ENCODE assay signal across 19 cellular contexts in genomic region chr11:5345831-5346230, GRCh38. TPM values are rescaled to one million over a fixed set of nuclear protein-coding genes. Genes with fewer than 3 reads are reported as not detected.
DNase-seq lines count a peak whose midpoint lies in the region; ATAC-seq, FAIRE-seq and TF ChIP-seq lines count a peak whose summit lies in the region.
"Had no signal": no experiment of that assay in that cellular context is flagged by ENCODE, and none has a peak within 500 bp of the region (broad histone marks: within the 10 kb centered on the region; RNA-seq: fewer than 3 reads in every experiment).

No MANE protein-coding gene starts in this region.

- H3K9me3 ChIP-seq in fibroblast of lung (ENCODE audit: control insufficient read depth, insufficient read depth, low read depth, low read length): no peaks in the 10 kb centered on the region
- H3K9me3 ChIP-seq in osteoblast (ENCODE audit: low read depth, low read length): no peaks in the 10 kb centered on the region
- H3K9me3 ChIP-seq in naive thymus-derived CD4-positive, alpha-beta T cell (ENCODE audit: control insufficient read depth in 2 of 3, low read length in 3 of 3): no peaks in the 10 kb centered on the region
- H3K9me3 ChIP-seq: BLaER1, Caco-2 had no signal

- DNase-seq in H54 (ENCODE audit: insufficient read length, low spot score) (no peak), amniotic epithelial cell (ENCODE audit: low read depth) (peak; percentile 72), fibroblast of lung (ENCODE audit: low read depth in 2 of 2) (peak in 1 of 2 donors; percentile 36), osteoblast (ENCODE audit: insufficient read length, low spot score, missing footprints) (no peak)
- DNase-seq in naive thymus-derived CD4-positive, alpha-beta T cell: no peak
- no peak for DNase-seq in activated T-cell treated with anti-CD3 and anti-CD28 coated beads, Interleukin-2, amount 50 U/mL, for 24 hours
- DNase-seq: AML-193; Caco-2; CD8-positive, alpha-beta memory T cell; DND-41; GDM1; HCEC 1CT had no signal

- H2AFZ ChIP-seq in fibroblast of lung (ENCODE audit: low read length): peak overlapping the region; percentile 49
- peak overlapping the region; percentile 62 for H2AFZ ChIP-seq in osteoblast (ENCODE audit: low read length)

- H3K9me3 Mint-ChIP-seq in naive thymus-derived CD4-positive, alpha-beta T cell: no peaks in the 10 kb centered on the region
- H3K9me3 Mint-ChIP-seq in activated T-cell treated with anti-CD3 and anti-CD28 coated beads, Interleukin-2, amount 50 U/mL, for 24 hours: no peaks in the 10 kb centered on the region

- H3K4me2 ChIP-seq in fibroblast of lung (ENCODE audit: extremely low read depth, insufficient read depth, low read length) (no peak overlapping the region), osteoblast (ENCODE audit: insufficient read depth, low read length) (no peak overlapping the region)
- H3K4me2 ChIP-seq: BLaER1 had no signal

- H3K4me1 Mint-ChIP-seq in naive thymus-derived CD4-positive, alpha-beta T cell: no peaks in the 10 kb centered on the region
- H3K4me1 Mint-ChIP-seq in activated T-cell treated with anti-CD3 and anti-CD28 coated beads, Interleukin-2, amount 50 U/mL, for 24 hours (ENCODE audit: low read depth): no peaks in the 10 kb centered on the region
- H3K4me1 Mint-ChIP-seq: CD8-positive, alpha-beta memory T cell had no signal

- H3K79me2 ChIP-seq in fibroblast of lung (ENCODE audit: control insufficient read depth, insufficient read depth, low read length): no peaks in the 10 kb centered on the region
- no peaks in the 10 kb centered on the region for H3K79me2 ChIP-seq in osteoblast (ENCODE audit: insufficient read depth, low read length)

- TF ChIP-seq POLR2A in H54 (IDR thresholded peaks at IDR 0.05; ENCODE audit: low read depth, low read length): no peak

- TF ChIP-seq CTCF in fibroblast of lung (conservative IDR thresholded peaks at IDR 0.05 in 1 of 2, IDR thresholded peaks at IDR 0.05 in 1 of 2; ENCODE audit: low read depth in 1 of 2, low read length in 2 of 2) (no peak), osteoblast (IDR thresholded peaks at IDR 0.05; ENCODE audit: extremely low read depth, low read depth, low read length) (no peak)

- ATAC-seq in naive thymus-derived CD4-positive, alpha-beta T cell: no peak
- no peak for ATAC-seq in GM21723 (IDR thresholded peaks at IDR 0.05; ENCODE audit: unreplicated experiment)
- ATAC-seq: HepG2 had no signal

- H3K4me3 ChIP-seq in fibroblast of lung (replicated peaks in 1 of 4; ENCODE audit: control extremely low read depth in 1 of 4, insufficient read depth in 1 of 4, low read depth in 3 of 4, low read length in 4 of 4): no peak overlapping the region
- no peak overlapping the region for H3K4me3 ChIP-seq in osteoblast (ENCODE audit: insufficient read depth, low read length)
- H3K4me3 ChIP-seq in naive thymus-derived CD4-positive, alpha-beta T cell (ENCODE audit: low read length): no peak overlapping the region
- H3K4me3 ChIP-seq: BLaER1 had no signal

- H3K27ac ChIP-seq in fibroblast of lung (ENCODE audit: insufficient read depth, low read length) (no peak overlapping the region), osteoblast (ENCODE audit: low read depth, low read length) (peak overlapping the region; percentile 40)
- no peak overlapping the region for H3K27ac ChIP-seq in naive thymus-derived CD4-positive, alpha-beta T cell (ENCODE audit: low read depth, low read length)
- H3K27ac ChIP-seq: 22Rv1, BLaER1 had no signal

- no peaks in the 10 kb centered on the region for H3K36me3 Mint-ChIP-seq in naive thymus-derived CD4-positive, alpha-beta T cell
- no peaks in the 10 kb centered on the region for H3K36me3 Mint-ChIP-seq in activated T-cell treated with anti-CD3 and anti-CD28 coated beads, Interleukin-2, amount 50 U/mL, for 24 hours (ENCODE audit: low read depth)
- H3K36me3 Mint-ChIP-seq: CD8-positive, alpha-beta memory T cell had no signal

- no peak overlapping the region for H3K9ac ChIP-seq in fibroblast of lung (ENCODE audit: insufficient read depth, low read length)
- H3K9ac ChIP-seq: BLaER1 had no signal

- intact Hi-C loops in naive thymus-derived CD4-positive, alpha-beta T cell (cut with micrococcal nuclease): no loop called here

- H3K36me3 ChIP-seq in fibroblast of lung (ENCODE audit: control insufficient read depth, insufficient read depth, low read length) (no peaks in the 10 kb centered on the region), osteoblast (ENCODE audit: insufficient read depth, low read length) (no peaks in the 10 kb centered on the region)
- no peaks in the 10 kb centered on the region for H3K36me3 ChIP-seq in naive thymus-derived CD4-positive, alpha-beta T cell (ENCODE audit: control insufficient read depth in 2 of 3, insufficient read depth in 3 of 3, low read length in 3 of 3)
- H3K36me3 ChIP-seq: BLaER1 had no signal

- H3K4me3 Mint-ChIP-seq in naive thymus-derived CD4-positive, alpha-beta T cell: no peak overlapping the region
- H3K4me3 Mint-ChIP-seq in activated T-cell treated with anti-CD3 and anti-CD28 coated beads, Interleukin-2, amount 50 U/mL, for 24 hours: no peak overlapping the region
- H3K4me3 Mint-ChIP-seq: CD8-positive, alpha-beta memory T cell had no signal

- FAIRE-seq in H54 (lab: Jason Lieb, UNC): peak; percentile 89
- FAIRE-seq: H1, HepG2, HTR-8/SVneo had no signal

- no peak overlapping the region for H3K27ac Mint-ChIP-seq in naive thymus-derived CD4-positive, alpha-beta T cell
- H3K27ac Mint-ChIP-seq in activated T-cell treated with anti-CD3 and anti-CD28 coated beads, Interleukin-2, amount 50 U/mL, for 24 hours: no peak overlapping the region
- H3K27ac Mint-ChIP-seq: CD8-positive, alpha-beta memory T cell had no signal

- peaks cover 0 to 11% (median 0%) of the 10 kb centered on the region in 5 donors for H3K27me3 Mint-ChIP-seq in naive thymus-derived CD4-positive, alpha-beta T cell
- peaks cover 2% of the 10 kb centered on the region for H3K27me3 Mint-ChIP-seq in activated T-cell treated with anti-CD3 and anti-CD28 coated beads, Interleukin-2, amount 50 U/mL, for 24 hours

- H3K4me1 ChIP-seq in fibroblast of lung (ENCODE audit: control insufficient read depth, extremely low read depth, insufficient read depth, low read length) (no peaks in the 10 kb centered on the region), osteoblast (ENCODE audit: insufficient read depth, low read length) (peaks cover 29% of the 10 kb centered on the region)
- H3K4me1 ChIP-seq in naive thymus-derived CD4-positive, alpha-beta T cell (ENCODE audit: control insufficient read depth in 2 of 2, insufficient read depth in 2 of 2, low read length in 2 of 2): no peaks in the 10 kb centered on the region
- H3K4me1 ChIP-seq: BLaER1, Caco-2 had no signal

- POLR2A ChIA-PET in naive thymus-derived CD4-positive, alpha-beta T cell (lab: Charles Lee): no interaction called here

- CTCF ChIA-PET in naive thymus-derived CD4-positive, alpha-beta T cell (lab: Charles Lee): no interaction called here

- H4K20me1 ChIP-seq in fibroblast of lung (ENCODE audit: control insufficient read depth, extremely low read depth, insufficient read depth, low read length): no peaks in the 10 kb centered on the region
- no peaks in the 10 kb centered on the region for H4K20me1 ChIP-seq in osteoblast (ENCODE audit: insufficient read depth, low read length)
- H4K20me1 ChIP-seq: BLaER1 had no signal

- H3K27me3 ChIP-seq in fibroblast of lung (ENCODE audit: control insufficient read depth, insufficient read depth, low read length): no peaks in the 10 kb centered on the region
- no peaks in the 10 kb centered on the region for H3K27me3 ChIP-seq in osteoblast (ENCODE audit: insufficient read depth, low read length)
- H3K27me3 ChIP-seq in naive thymus-derived CD4-positive, alpha-beta T cell (ENCODE audit: control insufficient read depth in 2 of 2, insufficient read depth in 2 of 2, low read length in 2 of 2): no peaks in the 10 kb centered on the region
- H3K27me3 ChIP-seq: BLaER1 had no signal

RNA-seq across cellular contexts. Expression of gene OR51B5, which starts 2.5 kb away (rescaled TPM):
- total RNA-seq in fibroblast of lung: 0.17 and 0.26 TPM in 2 replicates
- polyA plus RNA-seq in fibroblast of lung: 0.06 TPM in 1 of 2 replicates, not detected in the other
- polyA plus RNA-seq in fibroblast of lung (2012): 0.12 TPM in 1 of 2 replicates, not detected in the other
- not detected in 2 replicates for polyA minus RNA-seq in fibroblast of lung (ENCODE audit: low replicate concordance)
- total RNA-seq in osteoblast: not detected in 2 replicates
- under 1 TPM in 1 of 5 experiments, not detected in 4; 0.48 TPM for total RNA-seq in naive thymus-derived CD4-positive, alpha-beta T cell
- not detected for polyA plus RNA-seq in naive thymus-derived CD4-positive, alpha-beta T cell
- total RNA-seq: A673; Caco-2; CD8-positive, alpha-beta memory T cell; H1 had no signal
- polyA plus RNA-seq: CD8-positive, alpha-beta memory T cell; H1 had no signal

RNA-seq across cellular contexts. Expression of gene OR51B6, which starts 5.5 kb away (rescaled TPM):
- total RNA-seq in fibroblast of lung: not detected in 2 replicates
- not detected in 2 replicates for polyA plus RNA-seq in fibroblast of lung
- polyA plus RNA-seq in fibroblast of lung (2012): not detected in 2 replicates
- not detected in 2 replicates for polyA minus RNA-seq in fibroblast of lung (ENCODE audit: low replicate concordance)
- not detected in 2 replicates for total RNA-seq in osteoblast
- not detected for total RNA-seq in naive thymus-derived CD4-positive, alpha-beta T cell
- not detected for polyA plus RNA-seq in naive thymus-derived CD4-positive, alpha-beta T cell
- total RNA-seq: A673; Caco-2; CD8-positive, alpha-beta memory T cell; H1; HepG2 had no signal
- polyA plus RNA-seq: CD8-positive, alpha-beta memory T cell; H1; HepG2 had no signal

RNA-seq across cellular contexts. Expression of gene OR51B2, which starts 21.7 kb away (rescaled TPM):
- total RNA-seq in fibroblast of lung (not detected in 2 replicates), osteoblast (not detected in 2 replicates)
- polyA plus RNA-seq in fibroblast of lung: not detected in 2 replicates
- polyA plus RNA-seq in fibroblast of lung (2012): not detected in 2 replicates
- polyA minus RNA-seq in fibroblast of lung (ENCODE audit: low replicate concordance): not detected in 2 replicates
- total RNA-seq in naive thymus-derived CD4-positive, alpha-beta T cell: not detected
- polyA plus RNA-seq in naive thymus-derived CD4-positive, alpha-beta T cell: not detected
- total RNA-seq: A673; Caco-2; CD8-positive, alpha-beta memory T cell; H1; HepG2 had no signal
- polyA plus RNA-seq: CD8-positive, alpha-beta memory T cell; H1; HepG2 had no signal

RNA-seq across cellular contexts. Expression of gene OR51M1, which starts 37.8 kb away (rescaled TPM):
- not detected in 2 replicates for total RNA-seq in fibroblast of lung
- polyA plus RNA-seq in fibroblast of lung: 0.06 TPM in 1 of 2 replicates, not detected in the other
- polyA plus RNA-seq in fibroblast of lung (2012): not detected in 2 replicates
- polyA minus RNA-seq in fibroblast of lung (ENCODE audit: low replicate concordance): not detected in 2 replicates
- not detected in 2 replicates for total RNA-seq in osteoblast
- not detected for total RNA-seq in naive thymus-derived CD4-positive, alpha-beta T cell
- polyA plus RNA-seq in naive thymus-derived CD4-positive, alpha-beta T cell: not detected
- total RNA-seq: A673; Caco-2; CD8-positive, alpha-beta memory T cell; H1; HepG2 had no signal
- polyA plus RNA-seq: CD8-positive, alpha-beta memory T cell; HepG2 had no signal

RNA-seq across cellular contexts. Expression of gene OR51B4, which starts 44.1 kb away (rescaled TPM):
- 0.17 TPM in 1 of 2 replicates, not detected in the other for total RNA-seq in fibroblast of lung
- not detected in 2 replicates for polyA plus RNA-seq in fibroblast of lung
- polyA plus RNA-seq in fibroblast of lung (2012): not detected in 2 replicates
- polyA minus RNA-seq in fibroblast of lung (ENCODE audit: low replicate concordance): not detected in 2 replicates
- not detected in 2 replicates for total RNA-seq in osteoblast
- not detected for total RNA-seq in naive thymus-derived CD4-positive, alpha-beta T cell
- polyA plus RNA-seq in naive thymus-derived CD4-positive, alpha-beta T cell: not detected
- total RNA-seq: A673; Caco-2; CD8-positive, alpha-beta memory T cell; H1 had no signal
- polyA plus RNA-seq: CD8-positive, alpha-beta memory T cell; H1 had no signal
